In the genomic region with DNA sequence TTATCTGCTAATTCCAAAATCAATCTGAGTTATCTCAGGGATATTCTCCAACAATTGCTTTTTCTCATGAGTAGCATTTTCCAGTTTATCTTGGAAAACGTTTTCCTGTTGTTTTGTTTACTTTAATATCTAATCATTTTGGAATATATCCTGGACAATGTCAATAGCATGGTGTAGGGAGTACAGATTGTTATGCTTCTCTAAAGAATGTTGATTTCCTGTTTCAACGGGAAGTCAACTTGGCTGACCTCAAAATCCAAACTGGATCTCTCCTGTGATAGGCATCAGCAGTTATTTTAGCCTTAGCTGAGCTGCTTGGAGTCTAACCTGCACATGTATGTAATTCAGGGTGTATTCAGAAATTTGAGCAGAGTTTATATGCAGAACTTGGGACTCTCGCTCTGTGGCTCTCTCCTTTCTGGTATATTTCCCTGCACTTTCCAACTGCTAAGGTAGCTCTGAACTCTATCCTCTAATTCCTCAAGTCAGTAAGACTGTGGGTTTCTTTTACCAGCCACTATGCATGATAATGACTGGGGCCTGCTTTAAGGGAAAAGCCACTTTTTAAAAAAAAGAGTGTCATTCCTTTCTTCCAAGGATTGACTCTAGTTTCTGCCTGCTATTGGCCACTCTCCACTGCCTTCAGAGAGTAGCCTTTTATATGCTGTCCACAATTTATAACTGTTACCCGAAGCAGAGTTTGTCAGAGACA, we compare ENCODE assay signal across 31 cellular contexts. TPM values are rescaled to one million over a fixed set of nuclear protein-coding genes. Genes with fewer than 3 reads are reported as not detected.
DNase-seq lines count a peak whose midpoint lies in the region; ATAC-seq lines count a peak whose summit lies in the region.
"Had no signal": no experiment of that assay in that cellular context is flagged by ENCODE, and none has a peak within 500 bp of the region (broad histone marks: within the 10 kb centered on the region; RNA-seq: fewer than 3 reads in every experiment).

No MANE protein-coding gene starts in this region.

- peak; percentile 40 to 85 for DNase-seq in HAP-1 (ENCODE audit: low spot score in 2 of 2)
- DNase-seq in dermis microvascular lymphatic vessel endothelial cell (ENCODE audit: low read depth in 2 of 2) = peak; percentile 39 to 85
- no peak for DNase-seq in neuronal stem cell (ENCODE audit: low spot score)
- no peak for DNase-seq in HPDE6-E6E7 (ENCODE audit: extremely low spot score)
- DNase-seq in DMS153 treated with DMSO at 0.1 percent for 48 hours (lab: John Stamatoyannopoulos, UW; ENCODE audit: unreplicated experiment) = no peak
- DNase-seq: activated CD4-positive, CD25-positive, alpha-beta regulatory T cell; activated naive CD4-positive, alpha-beta T cell treated with anti-CD3 and anti-CD28 coated beads for 36 hours; activated T-cell treated with anti-CD3 and anti-CD28 coated beads, Interleukin-2, amount 50 U/mL, for 72 hours; COR-L47; effector CD4-positive, alpha-beta T cell; erythroblast; foreskin fibroblast; HFFc6; NCI-H1092 treated with DMSO at 0.1 percent for 48 hours; NCI-H1930; NCI-H226; RPMI8226; sigmoid colon; stimulated activated CD4-positive, alpha-beta T cell treated with anti-CD3 and anti-CD28 coated beads, Interleukin-4, amount 100 ng/mL, for 24 hours; T-helper 1 cell; upper lobe of left lung had no signal

- no peak overlapping the region for H3K18ac ChIP-seq in neuronal stem cell (ENCODE audit: low read length)

- H3K79me1 ChIP-seq in neuronal stem cell (ENCODE audit: low read depth, low read length) = no peaks in the 10 kb centered on the region

- ATAC-seq in GM19397 (IDR thresholded peaks at IDR 0.05; ENCODE audit: unreplicated experiment) = no peak
- ATAC-seq: activated T-cell treated with anti-CD3 and anti-CD28 coated beads, Interleukin-2, amount 50 U/mL, for 72 hours; stimulated activated effector memory CD8-positive, alpha-beta T cell treated with anti-CD3 and anti-CD28 coated beads, Interleukin-12 subunit alpha, Interleukin-12 subunit beta, amount 100 ng/mL, for 72 hours had no signal

- WGBS in neuronal stem cell (ENCODE audit: extremely low coverage in 2 of 2, insufficient read length in 2 of 2, insufficient replicate concordance in 1 of 2), 2 donors = no CpG with 5 or more reads among the region's 4 CpGs

- no peak overlapping the region for H2BK15ac ChIP-seq in neuronal stem cell (ENCODE audit: low read length)

- H3K27me3 ChIP-seq in HAP-1 (ENCODE audit: low read depth) (no peaks in the 10 kb centered on the region), iPS-20b (ENCODE audit: insufficient read depth, low read length) (no peaks in the 10 kb centered on the region), neuronal stem cell (ENCODE audit: control insufficient read depth in 3 of 3, insufficient read depth in 3 of 3, low read depth in 1 of 3, low read length in 3 of 3) (peaks cover 0 to 1% (median 0%) of the 10 kb centered on the region in 3 experiments)
- H3K27me3 ChIP-seq: BLaER1 treated with 17β-estradiol and CSF1 and Interleukin-3, amounts not matched to agents 10 nM and 100 nM; hepatocyte; sigmoid colon; upper lobe of left lung had no signal

- H3K4me3 ChIP-seq in HAP-1 (no peak overlapping the region), iPS-20b (ENCODE audit: low read length) (peak overlapping the region; percentile 57), neuronal stem cell (ENCODE audit: low read length in 2 of 2) (no peak overlapping the region)
- H3K4me3 ChIP-seq: BLaER1 treated with 17β-estradiol and CSF1 and Interleukin-3, amounts not matched to agents 10 nM and 100 nM; hepatocyte; sigmoid colon; upper lobe of left lung had no signal

- H2BK120ac ChIP-seq in neuronal stem cell (ENCODE audit: low read depth, low read length) = no peak overlapping the region

- no peak overlapping the region for H4K8ac ChIP-seq in neuronal stem cell (ENCODE audit: low read depth, low read length)

- H3K4ac ChIP-seq in neuronal stem cell (ENCODE audit: low read length) = no peak overlapping the region

- H3K4me2 ChIP-seq in neuronal stem cell (ENCODE audit: insufficient read depth, low read length, poor library complexity, severe bottlenecking) = no peak overlapping the region
- H3K4me2 ChIP-seq: BLaER1 treated with 17β-estradiol and CSF1 and Interleukin-3, amounts not matched to agents 10 nM and 100 nM; hepatocyte had no signal

- H3K4me1 ChIP-seq in HAP-1 (peaks cover 13% of the 10 kb centered on the region), iPS-20b (ENCODE audit: insufficient read depth, low read length) (peaks cover 19% of the 10 kb centered on the region), neuronal stem cell (ENCODE audit: control insufficient read depth in 2 of 2, insufficient read depth in 1 of 2, low read depth in 1 of 2, low read length in 2 of 2) (peaks cover 2 to 5% of the 10 kb centered on the region in 2 donors)
- H3K4me1 ChIP-seq: BLaER1 treated with 17β-estradiol and CSF1 and Interleukin-3, amounts not matched to agents 10 nM and 100 nM had no signal

- H3K36me3 ChIP-seq in HAP-1 (replicated peaks) (no peaks in the 10 kb centered on the region), iPS-20b (ENCODE audit: insufficient read depth, low read depth, low read length) (no peaks in the 10 kb centered on the region), neuronal stem cell (replicated peaks in 1 of 2; ENCODE audit: control insufficient read depth in 2 of 2, insufficient read depth in 2 of 2, low read length in 2 of 2) (peaks cover 0 to 2% of the 10 kb centered on the region in 2 donors)
- H3K36me3 ChIP-seq: BLaER1 treated with 17β-estradiol and CSF1 and Interleukin-3, amounts not matched to agents 10 nM and 100 nM; sigmoid colon; upper lobe of left lung had no signal

- H3K23ac ChIP-seq in neuronal stem cell (ENCODE audit: low read depth, low read length, poor library complexity) = no peak overlapping the region

- no peak overlapping the region for H2BK12ac ChIP-seq in neuronal stem cell (ENCODE audit: low read length)

- H2AK5ac ChIP-seq in neuronal stem cell (ENCODE audit: low read depth, low read length) = no peak overlapping the region

- H3K9me3 ChIP-seq in HAP-1 = peaks cover 2% of the 10 kb centered on the region; the same call in 1 of the 2 replicates
- no peaks in the 10 kb centered on the region for H3K9me3 ChIP-seq in iPS-20b (ENCODE audit: insufficient read depth, low read depth, low read length)
- H3K9me3 ChIP-seq in neuronal stem cell (replicated peaks in 1 of 2; ENCODE audit: control insufficient read depth in 2 of 2, insufficient read depth in 1 of 2, low read depth in 1 of 2, low read length in 2 of 2) = peaks cover 0 to 16% of the 10 kb centered on the region in 2 donors
- H3K9me3 ChIP-seq: sigmoid colon, upper lobe of left lung had no signal

- peak overlapping the region; percentile 56 for H3K9ac ChIP-seq in iPS-20b (ENCODE audit: low read depth, low read length)
- no peak overlapping the region for H3K9ac ChIP-seq in neuronal stem cell (ENCODE audit: low read depth, low read length, poor library complexity)
- H3K9ac ChIP-seq: BLaER1 treated with 17β-estradiol and CSF1 and Interleukin-3, amounts not matched to agents 10 nM and 100 nM had no signal

- no peak overlapping the region for H2BK5ac ChIP-seq in neuronal stem cell (ENCODE audit: low read length)

- H3K27ac ChIP-seq in iPS-20b (ENCODE audit: low read length) = peak overlapping the region; percentile 58
- H3K27ac ChIP-seq in neuronal stem cell (replicated peaks; ENCODE audit: low read length) = peak overlapping the region; percentile 9
- H3K27ac ChIP-seq: BLaER1 treated with 17β-estradiol and CSF1 and Interleukin-3, amounts not matched to agents 10 nM and 100 nM; hepatocyte; sigmoid colon had no signal

- H3K14ac ChIP-seq in neuronal stem cell (ENCODE audit: low read length) = no peak overlapping the region

- H4K91ac ChIP-seq in neuronal stem cell (ENCODE audit: low read depth, low read length, poor library complexity) = no peak overlapping the region

- H2AFZ ChIP-seq in neuronal stem cell (ENCODE audit: low read length) = peak overlapping the region; percentile 55
- H2AFZ ChIP-seq: hepatocyte had no signal

- in situ Hi-C loops in HAP-1 (cut with MboI; ENCODE audit: low sequenced_read_pairs) = no loop called here

RNA-seq across cellular contexts. Expression of gene PRSS48, which starts 7.7 kb away (rescaled TPM):
- not detected in 2 replicates for total RNA-seq in dermis microvascular lymphatic vessel endothelial cell
- not detected for polyA plus RNA-seq in neuronal stem cell (2013, experiment 1 of 2)
- not detected for polyA plus RNA-seq in neuronal stem cell (2013, experiment 2 of 2)
- total RNA-seq: activated naive CD4-positive, alpha-beta T cell treated with anti-CD3 and anti-CD28 coated beads for 36 hours; activated T-cell treated with anti-CD3 and anti-CD28 coated beads, Interleukin-2, amount 50 U/mL, for 72 hours; cerebellum; hepatocyte; HFFc6; M059J; neural crest cell; sigmoid colon; upper lobe of left lung had no signal
- polyA plus RNA-seq: IgD-negative memory B cell, keratinocyte, sigmoid colon had no signal

RNA-seq across cellular contexts. Expression of gene SH3D19, which starts 40.7 kb away (rescaled TPM):
- total RNA-seq in dermis microvascular lymphatic vessel endothelial cell = 32.7 and 43.0 TPM in 2 replicates
- polyA plus RNA-seq in neuronal stem cell (2013, experiment 1 of 2) = 10.7 TPM
- 11.0 TPM for polyA plus RNA-seq in neuronal stem cell (2013, experiment 2 of 2)
- total RNA-seq: activated naive CD4-positive, alpha-beta T cell treated with anti-CD3 and anti-CD28 coated beads for 36 hours had no signal

Comparison
In these comparisons a context has a peak if more than half of its experiments do, and no peak if none do; other contexts are left out.
1. DNase-seq: peak in HAP-1 (2 of 2) and dermis microvascular lymphatic vessel endothelial cell (2 of 2); none in neuronal stem cell (single experiment), HPDE6-E6E7 (single experiment) and DMS153 treated with DMSO at 0.1 percent for 48 hours (single experiment).